ENCODE assay signal across 24 cellular contexts in genomic region chr7:47664650-47665049, GRCh38.
DNase-seq lines count a peak whose midpoint lies in the region; ATAC-seq, FAIRE-seq and TF ChIP-seq lines count a peak whose summit lies in the region.
"Had no signal": no experiment of that assay in that cellular context is flagged by ENCODE, and none has a peak within 500 bp of the region (broad histone marks: within the 10 kb centered on the region; RNA-seq: fewer than 3 reads in every experiment).

No MANE protein-coding gene starts in this region.

- TF ChIP-seq CTCF in A549 (IDR thresholded peaks at IDR 0.05) = no peak
- no peak for TF ChIP-seq CTCF in IMR-90 (conservative IDR thresholded peaks at IDR 0.05; ENCODE audit: low read depth, low read length)
- TF ChIP-seq CTCF in neural progenitor cell (IDR thresholded peaks at IDR 0.05) = no peak
- TF ChIP-seq CTCF in left lung (IDR thresholded peaks at IDR 0.05) = no peak

- H3K9ac ChIP-seq in IMR-90 (ENCODE audit: low read depth, low read length) (no peak overlapping the region), neural progenitor cell (no peak overlapping the region)
- H3K9ac ChIP-seq: KMS-11 had no signal

- H3K4me3 ChIP-seq in A549 (no peak overlapping the region), IMR-90 (ENCODE audit: insufficient read depth, low read depth, low read length) (no peak overlapping the region), neural progenitor cell (no peak overlapping the region), left lung (no peak overlapping the region)

- H4K5ac ChIP-seq in IMR-90 (ENCODE audit: low read depth, low read length) = no peak overlapping the region

- peak overlapping the region; percentile 59 to 86; a peak in 5 of 6 replicates for H3K27ac ChIP-seq in A549
- H3K27ac ChIP-seq in IMR-90 (ENCODE audit: insufficient read depth, low read length) = no peak overlapping the region
- no peak overlapping the region for H3K27ac ChIP-seq in neural progenitor cell
- no peak overlapping the region for H3K27ac ChIP-seq in left lung
- H3K27ac ChIP-seq: KMS-11 had no signal

- H3K27me3 Mint-ChIP-seq in neural progenitor cell (ENCODE audit: insufficient read depth, low read depth) = peaks cover 2% of the 10 kb centered on the region

- H3K36me3 ChIP-seq in IMR-90 (ENCODE audit: control insufficient read depth, insufficient read depth, low read length) (no peaks in the 10 kb centered on the region), neural progenitor cell (no peaks in the 10 kb centered on the region), left lung (no peaks in the 10 kb centered on the region)

- no peaks in the 10 kb centered on the region for H3F3A ChIP-seq in neural progenitor cell (ENCODE audit: low read depth)

- ATAC-seq in A549 (peak; percentile 55 to 82; a peak in 4 of 6 replicates), IMR-90 (ENCODE audit: low read depth) (no peak), left lung (no peak)
- ATAC-seq: HCT116 had no signal

- peak overlapping the region; percentile 47; the same call in 1 of the 3 replicates for H2BK15ac ChIP-seq in IMR-90 (ENCODE audit: low read depth, low read length)

- H2AK5ac ChIP-seq in IMR-90 (ENCODE audit: low read depth, low read length) = peak overlapping the region; percentile 82

- H3K27me3 ChIP-seq in IMR-90 (ENCODE audit: control insufficient read depth, insufficient read depth, low read length) = no peaks in the 10 kb centered on the region
- no peaks in the 10 kb centered on the region for H3K27me3 ChIP-seq in neural progenitor cell
- no peaks in the 10 kb centered on the region for H3K27me3 ChIP-seq in left lung

- no peak overlapping the region for H2AK9ac ChIP-seq in IMR-90 (replicated peaks; ENCODE audit: low read depth, low read length, poor library complexity)

- H3K79me1 ChIP-seq in IMR-90 (ENCODE audit: low read depth in 1 of 2, low read length in 2 of 2) = no peaks in the 10 kb centered on the region

- peaks cover 37% of the 10 kb centered on the region for H3K9me1 ChIP-seq in IMR-90 (ENCODE audit: insufficient read depth, low read length)

- H2BK120ac ChIP-seq in IMR-90 (ENCODE audit: low read depth, low read length) = peak overlapping the region; percentile 47

- H2AFZ ChIP-seq in IMR-90 (replicated peaks; ENCODE audit: low read length, poor library complexity) (no peak overlapping the region), neural progenitor cell (replicated peaks) (no peak overlapping the region)

- TF ChIP-seq RAD21 in A549 (conservative IDR thresholded peaks at IDR 0.05 in 1 of 2, IDR thresholded peaks at IDR 0.05 in 1 of 2) (no peak), IMR-90 (IDR thresholded peaks at IDR 0.05; ENCODE audit: low read length) (no peak)

- H4K20me1 ChIP-seq in IMR-90 (ENCODE audit: insufficient read depth, low read length) = no peaks in the 10 kb centered on the region
- H4K20me1 ChIP-seq in neural progenitor cell (ENCODE audit: low read depth) = no peaks in the 10 kb centered on the region

- H3K27ac Mint-ChIP-seq in neural progenitor cell = peak overlapping the region; percentile 17

- H4K8ac ChIP-seq in IMR-90 (ENCODE audit: low read depth in 2 of 2, low read length in 2 of 2) = no peak overlapping the region

- H3K14ac ChIP-seq in IMR-90 (replicated peaks; ENCODE audit: low read depth, low read length) = peak overlapping the region; percentile 66; the same call in 1 of the 2 replicates

- dilution Hi-C loops in IMR-90 (cut with HindIII; ENCODE audit: low sequenced_read_pairs, unreplicated experiment) = no loop called here

- H3K9me3 Mint-ChIP-seq in neural progenitor cell = no peaks in the 10 kb centered on the region

- H3K56ac ChIP-seq in IMR-90 (ENCODE audit: extremely low read depth, insufficient read depth, low read length) = no peak overlapping the region

- DNase-seq in A549 (ENCODE audit: low read depth in 1 of 2, low spot score in 1 of 2) = peak; percentile 38 to 79
- DNase-seq in IMR-90 = no peak
- DNase-seq in glomerular visceral epithelial cell (ENCODE audit: extremely low spot score) = peak; percentile 86
- no peak for DNase-seq in neural progenitor cell (ENCODE audit: low spot score)
- DNase-seq in cerebellar cortex (ENCODE audit: low spot score) = no peak
- DNase-seq in NCI-H2227 treated with DMSO at 0.1 percent for 48 hours (lab: John Stamatoyannopoulos, UW) = no peak
- no peak for DNase-seq in hypothalamus (lab: John Stamatoyannopoulos, UW)
- DNase-seq in left lung = no peak
- DNase-seq: 8988T, DMS 273 treated with DMSO at 0.1 percent for 48 hours, DND-41, MV-4-11, NCI-H1417, NCI-H1694 treated with DMSO at 0.1 percent for 48 hours, NCI-H2081 treated with DMSO at 0.1 percent for 48 hours, NCI-H446, NCI-H526, RPMI8226, SHP77 had no signal

- intact Hi-C loops in IMR-90 (cut with micrococcal nuclease) (no loop called here), left lung (cut with DNase I) (no loop called here)

- in situ Hi-C loops in IMR-90 (cut with MboI; ENCODE audit: low sequenced_read_pairs) = no loop called here

- TF ChIP-seq EP300 in A549 (IDR thresholded peaks at IDR 0.05) = peak in 1 of 2 experiments; percentile 41; a peak in 1 of 5 replicates

- H2BK5ac ChIP-seq in IMR-90 (ENCODE audit: low read depth, low read length, poor library complexity, severe bottlenecking) = no peak overlapping the region

- no peak overlapping the region for H3K4me3 Mint-ChIP-seq in neural progenitor cell

- H3K9me3 ChIP-seq in A549 = no peaks in the 10 kb centered on the region
- H3K9me3 ChIP-seq in IMR-90 (ENCODE audit: control insufficient read depth, insufficient read depth, low read length) = no peaks in the 10 kb centered on the region
- no peaks in the 10 kb centered on the region for H3K9me3 ChIP-seq in neural progenitor cell (ENCODE audit: low read depth)
- no peaks in the 10 kb centered on the region for H3K9me3 ChIP-seq in left lung

- no peaks in the 10 kb centered on the region for H3K79me2 ChIP-seq in neural progenitor cell (ENCODE audit: low read depth)

- 19% methylated on average over 6 of the region's 6 CpGs for WGBS in A549 (ENCODE audit: missing lambda C conversion rate)
- WGBS in IMR-90 (ENCODE audit: extremely low coverage in 2 of 2, insufficient read length in 1 of 2), 2 experiments = 80% methylated on average over 1 of the region's 6 CpGs; no CpG with 5 or more reads in 1 of the 2 experiments

- TF ChIP-seq POLR2A in A549 (IDR thresholded peaks at IDR 0.05; ENCODE audit: low read length) = no peak
- no peak for TF ChIP-seq POLR2A in IMR-90 (IDR thresholded peaks at IDR 0.05; ENCODE audit: low read depth, low read length)

- peak overlapping the region; percentile 21 for H3K4me2 ChIP-seq in A549
- no peak overlapping the region for H3K4me2 ChIP-seq in IMR-90 (ENCODE audit: low read depth, low read length)
- no peak overlapping the region for H3K4me2 ChIP-seq in neural progenitor cell
- H3K4me2 ChIP-seq: KMS-11 had no signal

- POLR2A ChIA-PET in A549 (lab: Yijun Ruan, JAX) = no interaction called here
- POLR2A ChIA-PET in IMR-90 (lab: Charles Lee; ENCODE audit: unreplicated experiment) = no interaction called here

- H2BK20ac ChIP-seq in IMR-90 (ENCODE audit: low read depth, low read length) = peak overlapping the region; percentile 75; the same call in 1 of the 2 replicates

- peaks cover 49% of the 10 kb centered on the region for H3K4me1 ChIP-seq in A549
- H3K4me1 ChIP-seq in IMR-90 (ENCODE audit: control insufficient read depth, insufficient read depth, low read length) = peaks cover 24% of the 10 kb centered on the region
- H3K4me1 ChIP-seq in neural progenitor cell = peaks cover 9% of the 10 kb centered on the region
- peaks cover 0 to 5% of the 10 kb centered on the region in 2 donors for H3K4me1 ChIP-seq in left lung

- BruUV-seq in IMR-90 (replicated peaks; lab: Mats Ljungman, UMichigan) = no TSS peak

- H3K36me3 Mint-ChIP-seq in neural progenitor cell = no peaks in the 10 kb centered on the region

- H3K4ac ChIP-seq in IMR-90 (ENCODE audit: low read depth, low read length) = peak overlapping the region; percentile 17

- peaks cover 10% of the 10 kb centered on the region for H3K4me1 Mint-ChIP-seq in neural progenitor cell

- CTCF ChIA-PET in A549 (lab: Yijun Ruan, JAX) = interaction anchor here (0.6 to 1.2 kb wide), 4 partner anchors 10 to 20 kb away, joined by 3 to 5 read pairs (median 4); no protein-coding TSS in a partner anchor
- CTCF ChIA-PET in IMR-90 (lab: Yijun Ruan, JAX) = interaction anchor here (1.3 kb wide), 1 partner anchor 120 kb away, joined by 4 read pairs; no protein-coding TSS in a partner anchor

- H3K23ac ChIP-seq in IMR-90 (ENCODE audit: low read depth, low read length) = no peak overlapping the region

- H4K91ac ChIP-seq in IMR-90 (ENCODE audit: insufficient read depth, low read depth, low read length) = peak overlapping the region; percentile 40

- H3K18ac ChIP-seq in IMR-90 (ENCODE audit: low read depth, low read length) = no peak overlapping the region

- FAIRE-seq in A549 (lab: Jason Lieb, UNC) = no peak
- FAIRE-seq: GM12891, H1, HTR-8/SVneo had no signal

TF ChIP-seq in A549, 52 proteins besides CTCF, POLR2A, EP300 and RAD21 (continues in another document):
- TF ChIP-seq EHMT2 (IDR thresholded peaks at IDR 0.05; ENCODE audit: low read depth) = no peak
- TF ChIP-seq RARB (CRISPR knock-in tag; IDR thresholded peaks at IDR 0.05) = no peak
- TF ChIP-seq, protein P1, sequence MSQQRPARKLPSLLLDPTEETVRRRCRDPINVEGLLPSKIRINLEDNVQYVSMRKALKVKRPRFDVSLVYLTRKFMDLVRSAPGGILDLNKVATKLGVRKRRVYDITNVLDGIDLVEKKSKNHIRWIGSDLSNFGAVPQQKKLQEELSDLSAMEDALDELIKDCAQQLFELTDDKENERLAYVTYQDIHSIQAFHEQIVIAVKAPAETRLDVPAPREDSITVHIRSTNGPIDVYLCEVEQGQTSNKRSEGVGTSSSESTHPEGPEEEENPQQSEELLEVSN (IDR thresholded peaks at IDR 0.05; ENCODE audit: borderline replicate concordance, low read depth) = peak; percentile 41; the same call in 1 of the 2 replicates
- TF ChIP-seq MAX (IDR thresholded peaks at IDR 0.05) = peak; percentile 70

TF ChIP-seq in IMR-90, 13 proteins besides CTCF, POLR2A, EP300 and RAD21:
- TF ChIP-seq MAFK (IDR thresholded peaks at IDR 0.05; ENCODE audit: low read depth, low read length) (no peak), RCOR1 (IDR thresholded peaks at IDR 0.05; ENCODE audit: insufficient replicate concordance, low read length) (no peak), CEBPB (IDR thresholded peaks at IDR 0.05; ENCODE audit: low read depth, low read length) (no peak)
TF ChIP-seq in IMR-90: peak in this region for 0.

Comparison
In these comparisons a context has a peak if more than half of its experiments do, and no peak if none do; other contexts are left out.
1. ATAC-seq: peak in A549 (2 of 2); none in IMR-90 (single experiment) and left lung (single experiment).
2. DNase-seq: peak in A549 (2 of 2) and glomerular visceral epithelial cell (single experiment); none in IMR-90 (single experiment), neural progenitor cell (single experiment), cerebellar cortex (single experiment), NCI-H2227 treated with DMSO at 0.1 percent for 48 hours (single experiment), hypothalamus (0 of 51) and left lung (0 of 2).
3. H3K27ac ChIP-seq: peak in A549 (2 of 2); none in IMR-90 (single experiment), neural progenitor cell (single experiment) and left lung (0 of 2).